ENCODE assay signal across 9 cellular contexts in the genomic region with DNA sequence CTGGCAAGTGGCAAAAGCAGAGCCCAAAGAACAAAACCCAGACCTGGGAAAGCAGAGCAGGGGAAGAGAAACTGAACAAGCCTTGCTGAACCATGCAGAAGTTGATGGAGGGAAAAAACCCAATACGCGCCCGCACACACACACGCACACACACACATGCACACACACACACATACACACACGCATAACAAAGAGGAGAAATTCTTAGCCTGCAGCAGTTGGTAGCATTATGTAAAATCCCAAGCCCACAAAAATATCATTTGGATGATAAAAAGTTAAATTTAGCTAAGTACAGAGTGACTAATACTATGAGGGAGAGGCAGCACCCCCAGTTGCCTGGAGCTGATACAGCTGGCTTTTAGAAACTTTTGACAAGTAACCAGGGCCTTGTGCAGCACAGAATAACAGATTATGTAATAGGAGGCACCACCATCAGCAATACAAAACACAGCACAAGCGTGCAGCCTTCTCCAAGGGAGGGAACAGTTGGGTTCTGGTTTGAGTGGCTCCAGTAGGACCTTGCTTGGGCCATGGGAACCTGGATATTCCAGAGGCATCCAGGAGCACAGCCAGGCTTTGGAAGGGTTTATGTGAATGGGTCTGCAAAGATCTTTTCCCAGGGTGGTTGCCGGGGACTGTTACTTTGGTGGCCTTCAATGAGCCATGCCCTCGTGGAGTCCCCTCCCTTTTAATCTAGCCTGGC. TPM values are rescaled to one million over a fixed set of nuclear protein-coding genes. Genes with fewer than 3 reads are reported as not detected.
DNase-seq lines count a peak whose midpoint lies in the region; ATAC-seq lines count a peak whose summit lies in the region.
"Had no signal": no experiment of that assay in that cellular context is flagged by ENCODE, and none has a peak within 500 bp of the region (broad histone marks: within the 10 kb centered on the region; RNA-seq: fewer than 3 reads in every experiment).

No MANE protein-coding gene starts in this region.

- H3K4me1 ChIP-seq in muscle layer of colon (ENCODE audit: insufficient read depth, low read length), result peaks cover 68% of the 10 kb centered on the region

- H3K4me3 ChIP-seq in MG63 (no peak overlapping the region), muscle layer of colon (ENCODE audit: low read depth in 1 of 2, low read length in 2 of 2) (peak overlapping the region in 1 of 2 donors; percentile 28)
- H3K4me3 ChIP-seq: cardiac muscle cell had no signal

- peak overlapping the region; percentile 74 for H3K27ac ChIP-seq in muscle layer of colon (ENCODE audit: low read depth, low read length)
- H3K27ac ChIP-seq: cardiac muscle cell had no signal

- ATAC-seq in HG03095 (IDR thresholded peaks at IDR 0.05; ENCODE audit: unreplicated experiment) (no peak), GM18909 (IDR thresholded peaks at IDR 0.05; ENCODE audit: poor library complexity, unreplicated experiment) (no peak), GM18861 (IDR thresholded peaks at IDR 0.05; ENCODE audit: unreplicated experiment) (no peak)

- H3K9me3 ChIP-seq in MG63, result no peaks in the 10 kb centered on the region
- H3K9me3 ChIP-seq in muscle layer of colon (ENCODE audit: low read length), result no peaks in the 10 kb centered on the region

- H3K27me3 ChIP-seq in MG63 (no peaks in the 10 kb centered on the region), muscle layer of colon (ENCODE audit: control insufficient read depth in 1 of 2, insufficient read depth in 2 of 2, low read length in 2 of 2) (no peaks in the 10 kb centered on the region)
- H3K27me3 ChIP-seq: cardiac muscle cell had no signal

- no peaks in the 10 kb centered on the region for H3K36me3 ChIP-seq in MG63
- no peaks in the 10 kb centered on the region for H3K36me3 ChIP-seq in muscle layer of colon (ENCODE audit: insufficient read depth, low read length)
- H3K36me3 ChIP-seq: cardiac muscle cell had no signal

- DNase-seq in Ammon's horn (ENCODE audit: low spot score), result peak; percentile 88
- DNase-seq in MG63, result peak; percentile 80
- peak; percentile 45 for DNase-seq in cerebellum (ENCODE audit: low spot score)
- no peak for DNase-seq in OCI-M2 (lab: John Stamatoyannopoulos, UW; ENCODE audit: unreplicated experiment)

- H3K9ac ChIP-seq in muscle layer of colon (ENCODE audit: low read length), result no peak overlapping the region

RNA-seq across cellular contexts. Expression of gene PITPNM2, which starts 35.3 kb away (rescaled TPM):
- total RNA-seq in MG63 (2014; rRNA removed; shearing (Covaris generic); ENCODE audit: low replicate concordance), result 0.69 and 1.6 TPM in 2 replicates
- 5.5 TPM for total RNA-seq in cerebellum
